ENCODE assay signal across 15 cellular contexts in the genomic region with DNA sequence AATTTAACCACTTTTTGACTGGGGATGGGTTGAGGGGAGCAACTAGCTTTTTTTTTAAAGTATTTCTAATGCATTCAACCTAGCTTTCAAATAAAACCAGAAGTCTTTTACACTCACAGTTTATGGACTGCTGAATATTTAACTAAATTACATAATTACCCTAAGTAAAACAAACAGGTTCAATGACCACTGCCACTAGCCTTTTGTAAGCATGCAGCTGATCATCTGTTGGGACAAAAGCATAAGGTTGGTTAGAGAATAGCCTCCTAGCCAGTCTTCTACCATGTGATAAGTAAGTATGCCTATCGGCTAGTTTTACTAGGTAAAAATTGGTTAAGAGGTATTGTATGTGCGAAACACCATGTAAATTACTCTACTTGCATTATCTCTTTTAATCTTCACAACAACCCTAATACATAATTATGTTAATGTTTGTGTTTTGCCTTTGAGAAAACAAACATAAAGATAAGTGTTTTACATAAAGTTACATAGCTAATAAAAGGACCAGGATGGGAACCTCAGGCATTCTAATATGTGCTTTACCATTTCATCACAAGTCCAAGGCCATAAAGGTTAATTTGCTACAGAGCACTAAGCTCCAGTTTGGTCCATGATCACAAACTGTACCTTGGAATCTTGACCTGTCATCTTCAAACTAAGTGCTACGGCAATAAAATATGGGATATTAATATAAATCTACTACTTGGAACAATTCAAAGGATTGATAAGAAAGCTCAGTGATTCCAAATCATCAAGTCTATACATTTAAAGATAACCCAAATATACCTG.
"Had no signal": no experiment of that assay in that cellular context is flagged by ENCODE, and none has a peak within 500 bp of the region (broad histone marks: within the 10 kb centered on the region; RNA-seq: fewer than 3 reads in every experiment).

No MANE protein-coding gene starts in this region.

- H3K36me3 ChIP-seq: ovary, tibial artery, uterus had no signal

- DNase-seq: erythroblast; kidney; left cardiac atrium; natural killer cell; ovary; right cardiac atrium; spleen; stimulated activated CD4-positive, alpha-beta T cell treated with anti-CD3 and anti-CD28 coated beads, Interleukin-15, amount 100 ng/mL, for 24 hours; stimulated activated CD4-positive, alpha-beta T cell treated with anti-CD3 and anti-CD28 coated beads, Interleukin-1b, Interleukin-23, amount 100 ng/mL, for 48 hours; stimulated activated CD4-positive, alpha-beta T cell treated with anti-CD3 and anti-CD28 coated beads, Interleukin-4, amount 100 ng/mL, for 24 hours; tibial artery; upper lobe of left lung; uterus had no signal

- ATAC-seq: foreskin keratinocyte; left cardiac atrium; natural killer cell; right cardiac atrium; stimulated activated memory B cell treated with anti-CD40 and anti-IgM and Interleukin-4, amounts not matched to agents 10 μg/mL and 1 μg/mL and 100 μg/mL, for 72 hours had no signal

- H3K9me3 ChIP-seq: ovary, spleen, tibial artery, upper lobe of left lung, uterus had no signal

- H3K4me3 ChIP-seq: ovary, spleen, tibial artery, upper lobe of left lung, uterus had no signal

- H3K4me1 ChIP-seq: upper lobe of left lung, uterus had no signal

- FAIRE-seq: kidney had no signal
